25 cellular contexts compared by ENCODE assay signal in the genomic region with DNA sequence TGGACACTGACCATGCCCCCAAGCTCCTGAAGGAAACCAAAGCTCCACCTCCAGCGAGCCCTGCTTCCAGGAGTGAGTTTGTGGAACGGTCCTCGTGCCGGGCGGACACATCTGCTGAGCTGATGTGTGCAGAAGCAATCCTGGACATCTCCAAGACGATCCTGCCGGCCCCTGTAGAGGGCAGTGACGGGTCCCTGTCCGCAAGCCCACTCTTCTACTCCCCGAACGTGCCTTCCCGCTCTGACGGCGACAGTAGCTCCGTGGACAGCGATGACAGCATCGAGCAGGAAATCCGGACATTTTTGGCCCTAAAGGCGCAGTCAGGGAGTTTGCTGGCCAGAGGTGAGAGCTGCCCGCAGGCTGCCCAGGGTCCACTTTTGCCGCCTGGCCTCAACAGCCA. TPM values are rescaled to one million over a fixed set of nuclear protein-coding genes. Genes with fewer than 3 reads are reported as not detected.
DNase-seq lines count a peak whose midpoint lies in the region; ATAC-seq and TF ChIP-seq lines count a peak whose summit lies in the region.
"Had no signal": no experiment of that assay in that cellular context is flagged by ENCODE, and none has a peak within 500 bp of the region (broad histone marks: within the 10 kb centered on the region; RNA-seq: fewer than 3 reads in every experiment).

No MANE protein-coding gene starts in this region.

- H4K20me1 ChIP-seq in neural progenitor cell (ENCODE audit: low read depth): peaks cover 41% of the 10 kb centered on the region

- no peak overlapping the region for H3K9ac ChIP-seq in endodermal cell (ENCODE audit: extremely low read depth, low read length, poor library complexity, severe bottlenecking)
- H3K9ac ChIP-seq in neural progenitor cell: no peak overlapping the region
- H3K9ac ChIP-seq: BLaER1 treated with 17β-estradiol and CSF1 and Interleukin-3, amounts not matched to agents 10 nM and 100 nM; GM23248 had no signal

- intact Hi-C loops in spleen (cut with DNase I; ENCODE audit: low total_unique reads): no loop called here

- H3K36me3 Mint-ChIP-seq in activated naive CD4-positive, alpha-beta T cell treated with anti-CD3 and anti-CD28 coated beads, Interleukin-2, amount 10 ng/mL, durations not matched to agents 7 days and 5 days: no peaks in the 10 kb centered on the region
- H3K36me3 Mint-ChIP-seq in endodermal cell (ENCODE audit: low read depth) (peaks cover 52% of the 10 kb centered on the region), neural progenitor cell (peaks cover 14% of the 10 kb centered on the region)
- H3K36me3 Mint-ChIP-seq: CD8-positive, alpha-beta memory T cell had no signal

- H3K27ac Mint-ChIP-seq in activated naive CD4-positive, alpha-beta T cell treated with anti-CD3 and anti-CD28 coated beads, Interleukin-2, amount 10 ng/mL, durations not matched to agents 7 days and 5 days: no peak overlapping the region
- H3K27ac Mint-ChIP-seq in endodermal cell (no peak overlapping the region), neural progenitor cell (no peak overlapping the region)
- H3K27ac Mint-ChIP-seq: CD14-positive monocyte; CD4-positive, alpha-beta T cell; CD8-positive, alpha-beta memory T cell; HFFc6 had no signal

- no peak overlapping the region for H3K4me3 ChIP-seq in endodermal cell (ENCODE audit: low read length)
- no peak overlapping the region for H3K4me3 ChIP-seq in neural progenitor cell
- no peak overlapping the region for H3K4me3 ChIP-seq in spleen
- H3K4me3 ChIP-seq: BLaER1 treated with 17β-estradiol and CSF1 and Interleukin-3, amounts not matched to agents 10 nM and 100 nM; GM12878; GM23248; HAP-1 had no signal

- peaks cover 30% of the 10 kb centered on the region for H3K79me2 ChIP-seq in neural progenitor cell (ENCODE audit: low read depth)

- H3K4me2 ChIP-seq in neural progenitor cell: no peak overlapping the region
- H3K4me2 ChIP-seq: BLaER1 treated with 17β-estradiol and CSF1 and Interleukin-3, amounts not matched to agents 10 nM and 100 nM had no signal

- no peaks in the 10 kb centered on the region for H3K4me1 ChIP-seq in endodermal cell (ENCODE audit: control insufficient read depth, insufficient read depth, low read length)
- H3K4me1 ChIP-seq in neural progenitor cell: peaks cover 8% of the 10 kb centered on the region
- peaks cover 0 to 14% (median 6%) of the 10 kb centered on the region in 6 donors for H3K4me1 ChIP-seq in spleen
- H3K4me1 ChIP-seq: BE2C, HAP-1 had no signal

- H3F3A ChIP-seq in neural progenitor cell (ENCODE audit: low read depth): no peaks in the 10 kb centered on the region

- no peaks in the 10 kb centered on the region for H3K9me3 Mint-ChIP-seq in activated naive CD4-positive, alpha-beta T cell treated with anti-CD3 and anti-CD28 coated beads, Interleukin-2, amount 10 ng/mL, durations not matched to agents 7 days and 5 days
- H3K9me3 Mint-ChIP-seq in endodermal cell (no peaks in the 10 kb centered on the region), neural progenitor cell (no peaks in the 10 kb centered on the region)
- H3K9me3 Mint-ChIP-seq: CD14-positive monocyte; CD4-positive, alpha-beta T cell; HFFc6 had no signal

- no peaks in the 10 kb centered on the region for H3K9me3 ChIP-seq in endodermal cell (ENCODE audit: control insufficient read depth, low read length)
- H3K9me3 ChIP-seq in neural progenitor cell (ENCODE audit: low read depth): no peaks in the 10 kb centered on the region
- no peaks in the 10 kb centered on the region for H3K9me3 ChIP-seq in spleen
- H3K9me3 ChIP-seq: BE2C; BLaER1 treated with 17β-estradiol and CSF1 and Interleukin-3, amounts not matched to agents 10 nM and 100 nM; HAP-1 had no signal

- WGBS in endodermal cell (ENCODE audit: insufficient coverage in 1 of 2, insufficient read length in 1 of 2), 2 experiments: 93 to 95% methylated on average over 21 of the region's 21 CpGs
- 92 to 97% (median 93%) methylated on average over 9 to 21 of the region's 21 CpGs for WGBS in spleen, 5 donors

- peaks cover 23% of the 10 kb centered on the region for H3K36me3 ChIP-seq in endodermal cell (ENCODE audit: control insufficient read depth, insufficient read depth, low read length)
- no peaks in the 10 kb centered on the region for H3K36me3 ChIP-seq in neural progenitor cell
- H3K36me3 ChIP-seq in spleen: peaks cover 0 to 63% (median 33%) of the 10 kb centered on the region in 6 donors
- H3K36me3 ChIP-seq: BE2C had no signal

- CTCF ChIA-PET in activated naive CD4-positive, alpha-beta T cell treated with anti-CD3 and anti-CD28 coated beads, Interleukin-2, amount 10 ng/mL, durations not matched to agents 7 days and 5 days (lab: Charles Lee): no interaction called here

- H2AFZ ChIP-seq in neural progenitor cell (replicated peaks): no peak overlapping the region
- H2AFZ ChIP-seq: GM23248 had no signal

- H3K27me3 ChIP-seq in endodermal cell (ENCODE audit: control insufficient read depth, insufficient read depth, low read length, poor library complexity, severe bottlenecking) (no peaks in the 10 kb centered on the region), neural progenitor cell (no peaks in the 10 kb centered on the region), spleen (replicated peaks in 1 of 7) (peaks cover 0 to 24% (median 0%) of the 10 kb centered on the region in 7 donors)
- H3K27me3 ChIP-seq: BE2C had no signal

- H3K4me1 Mint-ChIP-seq in activated naive CD4-positive, alpha-beta T cell treated with anti-CD3 and anti-CD28 coated beads, Interleukin-2, amount 10 ng/mL, durations not matched to agents 7 days and 5 days: no peaks in the 10 kb centered on the region
- H3K4me1 Mint-ChIP-seq in endodermal cell: no peaks in the 10 kb centered on the region
- H3K4me1 Mint-ChIP-seq in neural progenitor cell: peaks cover 7% of the 10 kb centered on the region

- H3K4me3 Mint-ChIP-seq in activated naive CD4-positive, alpha-beta T cell treated with anti-CD3 and anti-CD28 coated beads, Interleukin-2, amount 10 ng/mL, durations not matched to agents 7 days and 5 days: no peak overlapping the region
- H3K4me3 Mint-ChIP-seq in endodermal cell (no peak overlapping the region), neural progenitor cell (no peak overlapping the region)
- H3K4me3 Mint-ChIP-seq: CD14-positive monocyte; CD4-positive, alpha-beta T cell; CD8-positive, alpha-beta memory T cell; HFFc6 had no signal

- no peak for TF ChIP-seq POLR2A in spleen (IDR thresholded peaks at IDR 0.05)

- no peak for ATAC-seq in HG02938 (IDR thresholded peaks at IDR 0.05; ENCODE audit: unreplicated experiment)
- no peak for ATAC-seq in GM21515 (IDR thresholded peaks at IDR 0.05; ENCODE audit: unreplicated experiment)
- ATAC-seq: GM12878 had no signal

- DNase-seq in activated naive CD4-positive, alpha-beta T cell treated with anti-CD3 and anti-CD28 coated beads, Interleukin-2, amount 10 ng/mL, durations not matched to agents 7 days and 5 days: peak; percentile 3
- no peak for DNase-seq in activated naive CD4-positive, alpha-beta T cell (lab: John Stamatoyannopoulos, UW)
- DNase-seq in endodermal cell (no peak), neural progenitor cell (ENCODE audit: low spot score) (no peak), spleen (peak; percentile 63), NCI-H187 treated with DMSO at 0.1 percent for 48 hours (lab: John Stamatoyannopoulos, UW) (no peak)
- DNase-seq: ACHN; AML-193; BE2C; CD4-positive, alpha-beta T cell; DMS 273 treated with DMSO at 0.1 percent for 48 hours; DMS79; EL; GDM1; GM23248; HFFc6 had no signal

- H3K27ac ChIP-seq in endodermal cell (ENCODE audit: low read depth, low read length): no peak overlapping the region
- H3K27ac ChIP-seq in neural progenitor cell: no peak overlapping the region
- no peak overlapping the region for H3K27ac ChIP-seq in spleen
- H3K27ac ChIP-seq: 22Rv1; BLaER1 treated with 17β-estradiol and CSF1 and Interleukin-3, amounts not matched to agents 10 nM and 100 nM; GM23248 had no signal

- TF ChIP-seq CTCF in endodermal cell (conservative IDR thresholded peaks at IDR 0.05): peak; percentile 40
- peak; percentile 5 for TF ChIP-seq CTCF in neural progenitor cell (IDR thresholded peaks at IDR 0.05)
- no peak for TF ChIP-seq CTCF in spleen (IDR thresholded peaks at IDR 0.05 in 8 of 11, conservative IDR thresholded peaks at IDR 0.05 in 3 of 11)

- H3K27me3 Mint-ChIP-seq in activated naive CD4-positive, alpha-beta T cell treated with anti-CD3 and anti-CD28 coated beads, Interleukin-2, amount 10 ng/mL, durations not matched to agents 7 days and 5 days: peaks cover 32% of the 10 kb centered on the region
- H3K27me3 Mint-ChIP-seq in endodermal cell (ENCODE audit: insufficient read depth) (no peaks in the 10 kb centered on the region), neural progenitor cell (ENCODE audit: insufficient read depth, low read depth) (peaks cover 2% of the 10 kb centered on the region)

RNA-seq across cellular contexts. Expression of a gene that starts 6.2 kb away (rescaled TPM):
- 10 to 100 TPM; 43.2 to 54.5 TPM for total RNA-seq in endodermal cell
- polyA plus RNA-seq in endodermal cell (2013, experiment 1 of 2): 21.4 TPM
- polyA plus RNA-seq in endodermal cell (2013, experiment 2 of 2): 20.9 TPM
- total RNA-seq in neural progenitor cell (ENCODE audit: low replicate concordance): 23.0 and 48.7 TPM in 2 replicates
- 10 to 100 TPM in 2 of 7 donors, 1 to 10 TPM in 5; 6.7 to 18.7 (median 9.7) TPM for total RNA-seq in spleen
- 1 to 10 TPM; 1.8 to 4.5 (median 2.3) TPM for polyA plus RNA-seq in spleen

RNA-seq across cellular contexts. Expression of a gene that starts 14.7 kb away (rescaled TPM):
- 10 to 100 TPM; 50.2 to 53.1 TPM for total RNA-seq in endodermal cell
- 51.4 TPM for polyA plus RNA-seq in endodermal cell (2013, experiment 1 of 2)
- 44.0 TPM for polyA plus RNA-seq in endodermal cell (2013, experiment 2 of 2)
- 23.4 and 43.4 TPM in 2 replicates for total RNA-seq in neural progenitor cell (ENCODE audit: low replicate concordance)
- total RNA-seq in spleen: 10 to 100 TPM; 19.2 to 34.1 (median 24.1) TPM
- 10 to 100 TPM; 29.8 to 40.6 (median 34.5) TPM for polyA plus RNA-seq in spleen

RNA-seq across cellular contexts. Expression of a gene that starts 35.4 kb away (rescaled TPM):
- total RNA-seq in endodermal cell (not detected), neural progenitor cell (ENCODE audit: low replicate concordance) (not detected in 2 replicates), spleen (not detected)
- not detected for polyA plus RNA-seq in endodermal cell (2013, experiment 1 of 2)
- not detected for polyA plus RNA-seq in endodermal cell (2013, experiment 2 of 2)
- polyA plus RNA-seq in spleen: under 1 TPM in 1 of 3 donors, not detected in 2; 0.09 TPM
- total RNA-seq: CD4-positive, alpha-beta T cell; CD8-positive, alpha-beta memory T cell; GM12878; GM23248; H1 had no signal
- polyA plus RNA-seq: CD14-positive monocyte; CD8-positive, alpha-beta memory T cell; GM12878; GM23248; H1 had no signal

Comparison
In these comparisons a context has a peak if more than half of its experiments do, and no peak if none do; other contexts are left out.
1. DNase-seq: peak in activated naive CD4-positive, alpha-beta T cell treated with anti-CD3 and anti-CD28 coated beads, Interleukin-2, amount 10 ng/mL, durations not matched to agents 7 days and 5 days (single experiment) and spleen (single experiment); none in activated naive CD4-positive, alpha-beta T cell (0 of 4), endodermal cell (single experiment), neural progenitor cell (single experiment) and NCI-H187 treated with DMSO at 0.1 percent for 48 hours (single experiment).
2. CTCF ChIP-seq: peak in endodermal cell (single experiment) and neural progenitor cell (single experiment); none in spleen (0 of 11).